In the genomic region with DNA sequence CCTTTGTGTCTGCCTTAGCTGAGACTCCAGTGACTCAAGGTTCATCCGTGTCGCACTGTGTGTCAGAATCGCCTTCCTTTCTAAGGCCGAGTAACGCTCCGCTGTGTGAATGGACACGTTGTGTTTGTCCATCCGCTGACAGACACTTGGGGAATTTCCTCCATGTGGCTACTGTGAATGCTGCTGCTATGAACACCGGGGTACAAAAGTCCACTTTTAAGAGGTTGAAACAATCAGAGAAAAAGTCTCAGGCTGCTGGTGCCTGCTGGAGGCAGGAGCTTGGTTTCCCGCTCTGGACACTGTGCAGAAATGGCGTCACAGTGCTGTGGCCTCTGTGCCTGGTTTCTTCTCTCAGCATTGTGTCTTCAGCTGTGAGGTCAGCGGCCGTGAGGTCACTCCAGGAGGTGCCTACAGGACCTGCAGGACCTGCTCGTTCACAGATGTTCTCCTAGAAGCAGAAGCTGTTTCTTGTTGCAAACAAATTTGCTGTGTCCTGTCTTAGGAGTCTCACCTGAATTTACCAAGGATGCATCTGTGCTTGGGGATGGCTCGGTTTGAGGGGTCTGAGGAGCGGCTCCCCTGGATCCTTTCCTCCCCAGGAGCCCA, we compare ENCODE assay signal across 32 cellular contexts. TPM values are rescaled to one million over a fixed set of nuclear protein-coding genes. Genes with fewer than 3 reads are reported as not detected.
A peak's percentile ranks its signal among the peaks of the same experiment; 100 is the strongest.
DNase-seq lines count a peak whose midpoint lies in the region; ATAC-seq, FAIRE-seq and TF ChIP-seq lines count a peak whose summit lies in the region.
"Had no signal": no experiment of that assay in that cellular context is flagged by ENCODE, and none has a peak within 500 bp of the region (broad histone marks: within the 10 kb centered on the region; RNA-seq: fewer than 3 reads in every experiment).

No MANE protein-coding gene starts in this region.

- H3K79me2 ChIP-seq in HepG2 (ENCODE audit: insufficient read depth, low read length) = peaks cover 25% of the 10 kb centered on the region

- H3K4me2 ChIP-seq in HepG2 (ENCODE audit: low read depth, low read length) = peak overlapping the region; percentile 98

- H3K9me3 ChIP-seq in HepG2 (ENCODE audit: low read length) (no peaks in the 10 kb centered on the region), aorta (ENCODE audit: control insufficient read depth, low read length) (no peaks in the 10 kb centered on the region)
- H3K9me3 ChIP-seq: esophagus squamous epithelium, left lung, stomach, thyroid gland had no signal

- peak overlapping the region; percentile 57 to 77 (median 67) for H3K4me3 ChIP-seq in HepG2 (replicated peaks in 1 of 3; ENCODE audit: insufficient read depth in 1 of 3, low read depth in 2 of 3, low read length in 3 of 3)
- H3K4me3 ChIP-seq in aorta (ENCODE audit: low read length in 2 of 2) = no peak overlapping the region
- H3K4me3 ChIP-seq: cardiac muscle cell, coronary artery, esophagus squamous epithelium, left lung, skin epidermis, stomach, thyroid gland had no signal

- no peak overlapping the region for H2AFZ ChIP-seq in HepG2 (ENCODE audit: low read length)

- POLR2A ChIA-PET in HepG2 (lab: Yijun Ruan, JAX) = interaction anchor here (0.6 to 3.0 kb wide), 19 partner anchors 9 to 422 kb away, joined by 3 to 49 read pairs (median 5); partner anchors contain the start of genes CFAP410, PFKL and UBE2G2

- TF ChIP-seq POLR2A in HepG2 (IDR thresholded peaks at IDR 0.05; ENCODE audit: insufficient read depth in 1 of 2, low read depth in 2 of 2, low read length in 2 of 2) = peak in 1 of 2 experiments; percentile 83; a peak in 2 of 4 replicates
- TF ChIP-seq POLR2A in GM12891 (IDR thresholded peaks at IDR 0.05; ENCODE audit: low read depth, low read length) = no peak

- peak; percentile 78 for ATAC-seq in HepG2
- ATAC-seq in aorta (ENCODE audit: low FRiP score) = no peak
- ATAC-seq: left lung, T-cell had no signal

- H3K4me1 ChIP-seq in HepG2 (ENCODE audit: insufficient read depth, low read length) (peaks cover 49% of the 10 kb centered on the region), aorta (ENCODE audit: control insufficient read depth in 1 of 2, insufficient read depth in 2 of 2, low read length in 2 of 2) (no peaks in the 10 kb centered on the region)

- H3K9ac ChIP-seq in HepG2 (ENCODE audit: insufficient read depth, low read depth, low read length) = peak overlapping the region; percentile 83

- TF ChIP-seq EP300 in HepG2 (IDR thresholded peaks at IDR 0.05; ENCODE audit: low read depth in 2 of 2, low read length in 2 of 2) = peak in 1 of 2 experiments; percentile 69; a peak in 3 of 4 replicates
- peak; percentile 28; the same call in 1 of the 2 replicates for TF ChIP-seq EP300 in HepG2 (CRISPR knock-in tag; IDR thresholded peaks at IDR 0.05; ENCODE audit: borderline replicate concordance)

- no peaks in the 10 kb centered on the region for H4K20me1 ChIP-seq in HepG2 (ENCODE audit: insufficient read depth, low read length)

- no peaks in the 10 kb centered on the region; a peak in 1 of 5 replicates for H3K27me3 ChIP-seq in HepG2 (ENCODE audit: control insufficient read depth in 1 of 2, insufficient read depth in 2 of 2, low read length in 2 of 2)
- no peaks in the 10 kb centered on the region for H3K27me3 ChIP-seq in aorta (ENCODE audit: control insufficient read depth in 1 of 2, insufficient read depth in 2 of 2, low read length in 1 of 2)
- H3K27me3 ChIP-seq: cardiac muscle cell, thyroid gland had no signal

- TSS peak; percentile 78 for BruUV-seq in HepG2 (replicated peaks; lab: Mats Ljungman, UMichigan)

- 0% methylated on average over 6 of the region's 16 CpGs for WGBS in HepG2 (ENCODE audit: low lambda C conversion rate)
- 79 to 83% methylated on average over 16 of the region's 16 CpGs for WGBS in aorta, 2 donors

- peak; percentile 17; the same call in 1 of the 2 replicates for TF ChIP-seq CTCF in HepG2 (CRISPR knock-in tag; IDR thresholded peaks at IDR 0.05)

- in situ Hi-C loops in HepG2 (cut with HindIII; ENCODE audit: extremely low pct_ligation_motif_present, low pct_unique_long_range_greater_than_20kb) = loop anchor here (5.0 kb wide), 1 partner anchor 232 kb away; no protein-coding TSS in a partner anchor

- intact Hi-C loops in HepG2 (cut with micrococcal nuclease; ENCODE audit: unreplicated experiment) = no loop called here
- intact Hi-C loops in aorta (cut with DNase I) = no loop called here

- H3K27ac ChIP-seq in HepG2 (ENCODE audit: extremely low read length, insufficient read depth, low read length) = peak overlapping the region; percentile 91
- no peak overlapping the region for H3K27ac ChIP-seq in aorta (ENCODE audit: low read depth in 1 of 2, low read length in 2 of 2)
- H3K27ac ChIP-seq: 22Rv1, cardiac muscle cell, coronary artery, esophagus squamous epithelium, HL-60, left lung, RWPE1, skin epidermis, stomach, thyroid gland had no signal

- TF ChIP-seq RAD21 in HepG2 (CRISPR knock-in tag; IDR thresholded peaks at IDR 0.05) = no peak

- DNase-seq in DMS53 (lab: John Stamatoyannopoulos, UW) (peak; percentile 68), DMS53 treated with DMSO at 0.1 percent for 48 hours (lab: John Stamatoyannopoulos, UW; ENCODE audit: unreplicated experiment) (no peak), HepG2 (ENCODE audit: low spot score) (peak; percentile 97), aorta (peak; percentile 19 to 39), hypothalamus (lab: John Stamatoyannopoulos, UW) (no peak), GM12891 (ENCODE audit: insufficient read length, low spot score) (no peak)
- DNase-seq: activated CD4-positive, alpha-beta memory T cell treated with anti-CD3 and anti-CD28 coated beads, Interleukin-2, amount 10 ng/mL, durations not matched to agents 7 days and 5 days; activated CD4-positive, CD25-positive, alpha-beta regulatory T cell treated with anti-CD3 and anti-CD28 coated beads, Interleukin-2, amount 50 U/mL, for 72 hours; activated CD8-positive, alpha-beta memory T cell treated with anti-CD3 and anti-CD28 coated beads, Interleukin-2, amount 50 U/mL, for 48 hours; activated naive CD4-positive, alpha-beta T cell treated with anti-CD3 and anti-CD28 coated beads, Interleukin-2, amount 50 U/mL, for 16 hours; CD4-positive, alpha-beta T cell; esophagus squamous epithelium; naive B cell; NCI-H146; NCI-H2107; NCI-H82; stimulated activated CD8-positive, alpha-beta memory T cell treated with anti-CD3 and anti-CD28 coated beads, Interleukin-4, amount 100 ng/mL, for 48 hours; stomach; T-cell; thyroid gland had no signal

- H3K36me3 ChIP-seq in HepG2 (replicated peaks in 1 of 2; ENCODE audit: control insufficient read depth in 1 of 2, insufficient read depth in 2 of 2, low read length in 2 of 2) = peaks cover 7 to 12% of the 10 kb centered on the region in 2 experiments; a peak in 4 of 5 replicates
- H3K36me3 ChIP-seq in aorta (ENCODE audit: control insufficient read depth in 1 of 2, insufficient read depth in 2 of 2, low read length in 1 of 2) = no peaks in the 10 kb centered on the region
- H3K36me3 ChIP-seq: cardiac muscle cell, esophagus squamous epithelium, left lung, stomach, thyroid gland had no signal

- CTCF ChIA-PET in HepG2 (lab: Yijun Ruan, JAX; ENCODE audit: low intra/inter-chr PET ratio, low total read pairs) = no interaction called here

- FAIRE-seq in HepG2 (lab: Jason Lieb, UNC) (peak; percentile 99), GM12891 (lab: Jason Lieb, UNC) (no peak)
- FAIRE-seq: frontal cortex, H1 had no signal

RNA-seq across cellular contexts. Expression of gene KRTAP10-1, which starts 34.2 kb away (rescaled TPM):
- total RNA-seq in HepG2 (2016; rRNA removed; fragmentation: Illumina TruSeq; extraction: Trizol) = not detected in 2 replicates
- total RNA-seq in HepG2 (2016; cell fraction: cytosol; rRNA removed; fragmentation: Illumina TruSeq; extraction: Trizol; ENCODE audit: low read depth) = not detected in 2 replicates
- not detected in 2 replicates for total RNA-seq in HepG2 (2016; cell fraction: insoluble cytoplasmic fraction; rRNA removed; fragmentation: Illumina TruSeq; extraction: Trizol)
- not detected in 2 replicates for total RNA-seq in HepG2 (2016; cell fraction: membrane; rRNA removed; fragmentation: Illumina TruSeq; extraction: Trizol)
- not detected in 2 replicates for total RNA-seq in HepG2 (2016; cell fraction: nucleus; rRNA removed; fragmentation: Illumina TruSeq; extraction: Trizol)
- polyA plus RNA-seq in HepG2 (2011; rRNA removed) = not detected in 2 replicates
- not detected in 2 replicates for polyA plus RNA-seq in HepG2 (2011; cell fraction: cytosol; rRNA removed)
- polyA plus RNA-seq in HepG2 (2011; cell fraction: nucleus; rRNA removed) = not detected in 2 replicates
- not detected in 2 replicates for polyA plus RNA-seq in HepG2 (2012)
- not detected in 2 replicates for polyA plus RNA-seq in HepG2 (2016; cell fraction: cytosol; fragmentation: Illumina TruSeq; extraction: Trizol; ENCODE audit: low read depth)
- polyA plus RNA-seq in HepG2 (2016; cell fraction: insoluble cytoplasmic fraction; fragmentation: Illumina TruSeq; extraction: Trizol; ENCODE audit: low read depth) = not detected in 2 replicates
- not detected in 2 replicates for polyA plus RNA-seq in HepG2 (2016; cell fraction: membrane; fragmentation: Illumina TruSeq; extraction: Trizol; ENCODE audit: low read depth)
- not detected in 2 replicates for polyA plus RNA-seq in HepG2 (2016; cell fraction: nucleus; fragmentation: Illumina TruSeq; extraction: Trizol; ENCODE audit: insufficient read depth, low read depth)
- 0.16 TPM in 1 of 2 replicates, not detected in the other for polyA minus RNA-seq in HepG2 (2011; rRNA and poly(A)+ RNA removed; ENCODE audit: low replicate concordance)
- not detected in 2 replicates for polyA minus RNA-seq in HepG2 (2011; cell fraction: cytosol; rRNA and poly(A)+ RNA removed)
- polyA minus RNA-seq in HepG2 (2011; cell fraction: nucleus; rRNA and poly(A)+ RNA removed) = not detected in 2 replicates
- not detected for total RNA-seq in aorta
- polyA plus RNA-seq in aorta = not detected
- not detected for polyA plus RNA-seq in GM12891 (2012; ENCODE audit: low read depth, missing spikeins)
- total RNA-seq: activated CD4-positive, alpha-beta memory T cell treated with anti-CD3 and anti-CD28 coated beads, Interleukin-2, amount 10 ng/mL, durations not matched to agents 7 days and 5 days; cardiac muscle cell; CD4-positive, alpha-beta T cell; esophagus squamous epithelium; frontal cortex; H1; left lung; LHCN-M2; omental fat pad; SK-MEL-5; stomach; T-cell; thyroid gland had no signal
- polyA plus RNA-seq: cardiac muscle cell, stomach had no signal

RNA-seq across cellular contexts. Expression of gene KRTAP10-2, which starts 45.5 kb away (rescaled TPM):
- total RNA-seq in HepG2 (2016; rRNA removed; fragmentation: Illumina TruSeq; extraction: Trizol) = not detected in 2 replicates
- total RNA-seq in HepG2 (2016; cell fraction: cytosol; rRNA removed; fragmentation: Illumina TruSeq; extraction: Trizol; ENCODE audit: low read depth) = not detected in 2 replicates
- not detected in 2 replicates for total RNA-seq in HepG2 (2016; cell fraction: insoluble cytoplasmic fraction; rRNA removed; fragmentation: Illumina TruSeq; extraction: Trizol)
- total RNA-seq in HepG2 (2016; cell fraction: membrane; rRNA removed; fragmentation: Illumina TruSeq; extraction: Trizol) = not detected in 2 replicates
- not detected in 2 replicates for total RNA-seq in HepG2 (2016; cell fraction: nucleus; rRNA removed; fragmentation: Illumina TruSeq; extraction: Trizol)
- polyA plus RNA-seq in HepG2 (2011; rRNA removed) = not detected in 2 replicates
- polyA plus RNA-seq in HepG2 (2011; cell fraction: cytosol; rRNA removed) = not detected in 2 replicates
- polyA plus RNA-seq in HepG2 (2011; cell fraction: nucleus; rRNA removed) = 0.14 TPM in 1 of 2 replicates, not detected in the other
- polyA plus RNA-seq in HepG2 (2012) = not detected in 2 replicates
- polyA plus RNA-seq in HepG2 (2016; cell fraction: cytosol; fragmentation: Illumina TruSeq; extraction: Trizol; ENCODE audit: low read depth) = not detected in 2 replicates
- polyA plus RNA-seq in HepG2 (2016; cell fraction: insoluble cytoplasmic fraction; fragmentation: Illumina TruSeq; extraction: Trizol; ENCODE audit: low read depth) = not detected in 2 replicates
- polyA plus RNA-seq in HepG2 (2016; cell fraction: membrane; fragmentation: Illumina TruSeq; extraction: Trizol; ENCODE audit: low read depth) = not detected in 2 replicates
- not detected in 2 replicates for polyA plus RNA-seq in HepG2 (2016; cell fraction: nucleus; fragmentation: Illumina TruSeq; extraction: Trizol; ENCODE audit: insufficient read depth, low read depth)
- polyA minus RNA-seq in HepG2 (2011; rRNA and poly(A)+ RNA removed; ENCODE audit: low replicate concordance) = not detected in 2 replicates
- not detected in 2 replicates for polyA minus RNA-seq in HepG2 (2011; cell fraction: cytosol; rRNA and poly(A)+ RNA removed)
- polyA minus RNA-seq in HepG2 (2011; cell fraction: nucleus; rRNA and poly(A)+ RNA removed) = not detected in 2 replicates
- not detected for total RNA-seq in aorta
- not detected for polyA plus RNA-seq in aorta
- polyA plus RNA-seq in GM12891 (2012; ENCODE audit: low read depth, missing spikeins) = not detected
- total RNA-seq: activated CD4-positive, alpha-beta memory T cell treated with anti-CD3 and anti-CD28 coated beads, Interleukin-2, amount 10 ng/mL, durations not matched to agents 7 days and 5 days; cardiac muscle cell; CD4-positive, alpha-beta T cell; esophagus squamous epithelium; frontal cortex; H1; LHCN-M2; omental fat pad; SK-MEL-5; stomach; T-cell; thyroid gland had no signal
- polyA plus RNA-seq: stomach had no signal

RNA-seq across cellular contexts. Expression of gene LRRC3, which starts 50.5 kb away (rescaled TPM):
- total RNA-seq in HepG2 (2016; rRNA removed; fragmentation: Illumina TruSeq; extraction: Trizol) (3.9 and 4.8 TPM in 2 replicates), aorta (1 to 10 TPM; 1.6 to 5.3 TPM)
- 0.97 and 1.1 TPM in 2 replicates for total RNA-seq in HepG2 (2016; cell fraction: cytosol; rRNA removed; fragmentation: Illumina TruSeq; extraction: Trizol; ENCODE audit: low read depth)
- total RNA-seq in HepG2 (2016; cell fraction: insoluble cytoplasmic fraction; rRNA removed; fragmentation: Illumina TruSeq; extraction: Trizol) = 3.1 and 4.8 TPM in 2 replicates
- 3.5 and 4.4 TPM in 2 replicates for total RNA-seq in HepG2 (2016; cell fraction: membrane; rRNA removed; fragmentation: Illumina TruSeq; extraction: Trizol)
- 5.2 and 5.7 TPM in 2 replicates for total RNA-seq in HepG2 (2016; cell fraction: nucleus; rRNA removed; fragmentation: Illumina TruSeq; extraction: Trizol)
- polyA plus RNA-seq in HepG2 (2011; rRNA removed) (16.5 and 24.3 TPM in 2 replicates), aorta (1 to 10 TPM in 1 of 2 donors, under 1 TPM in 1; 0.63 to 1.5 TPM)
- 17.5 and 19.8 TPM in 2 replicates for polyA plus RNA-seq in HepG2 (2011; cell fraction: cytosol; rRNA removed)
- 25.9 and 31.8 TPM in 2 replicates for polyA plus RNA-seq in HepG2 (2011; cell fraction: nucleus; rRNA removed)
- 24.1 and 27.1 TPM in 2 replicates for polyA plus RNA-seq in HepG2 (2012)
- 0.99 and 1.3 TPM in 2 replicates for polyA plus RNA-seq in HepG2 (2016; cell fraction: cytosol; fragmentation: Illumina TruSeq; extraction: Trizol; ENCODE audit: low read depth)
- polyA plus RNA-seq in HepG2 (2016; cell fraction: insoluble cytoplasmic fraction; fragmentation: Illumina TruSeq; extraction: Trizol; ENCODE audit: low read depth) = 4.4 and 5.5 TPM in 2 replicates
- 2.9 and 3.4 TPM in 2 replicates for polyA plus RNA-seq in HepG2 (2016; cell fraction: membrane; fragmentation: Illumina TruSeq; extraction: Trizol; ENCODE audit: low read depth)
- 10.0 TPM in 2 replicates for polyA plus RNA-seq in HepG2 (2016; cell fraction: nucleus; fragmentation: Illumina TruSeq; extraction: Trizol; ENCODE audit: insufficient read depth, low read depth)
- polyA minus RNA-seq in HepG2 (2011; rRNA and poly(A)+ RNA removed; ENCODE audit: low replicate concordance) = 3.8 and 34.5 TPM in 2 replicates
- 16.0 and 20.9 TPM in 2 replicates for polyA minus RNA-seq in HepG2 (2011; cell fraction: cytosol; rRNA and poly(A)+ RNA removed)
- polyA minus RNA-seq in HepG2 (2011; cell fraction: nucleus; rRNA and poly(A)+ RNA removed) = 10.4 and 13.4 TPM in 2 replicates
- 0.37 TPM for polyA plus RNA-seq in GM12891 (2012; ENCODE audit: low read depth, missing spikeins)
- total RNA-seq: LHCN-M2 had no signal

RNA-seq across cellular contexts. Expression of gene KRTAP10-3, which starts 52.8 kb away (rescaled TPM):
- total RNA-seq in HepG2 (2016; rRNA removed; fragmentation: Illumina TruSeq; extraction: Trizol) (not detected in 2 replicates), aorta (not detected)
- not detected in 2 replicates for total RNA-seq in HepG2 (2016; cell fraction: cytosol; rRNA removed; fragmentation: Illumina TruSeq; extraction: Trizol; ENCODE audit: low read depth)
- not detected in 2 replicates for total RNA-seq in HepG2 (2016; cell fraction: insoluble cytoplasmic fraction; rRNA removed; fragmentation: Illumina TruSeq; extraction: Trizol)
- not detected in 2 replicates for total RNA-seq in HepG2 (2016; cell fraction: membrane; rRNA removed; fragmentation: Illumina TruSeq; extraction: Trizol)
- not detected in 2 replicates for total RNA-seq in HepG2 (2016; cell fraction: nucleus; rRNA removed; fragmentation: Illumina TruSeq; extraction: Trizol)
- polyA plus RNA-seq in HepG2 (2011; rRNA removed) (not detected in 2 replicates), aorta (not detected)
- not detected in 2 replicates for polyA plus RNA-seq in HepG2 (2011; cell fraction: cytosol; rRNA removed)
- not detected in 2 replicates for polyA plus RNA-seq in HepG2 (2011; cell fraction: nucleus; rRNA removed)
- polyA plus RNA-seq in HepG2 (2012) = not detected in 2 replicates
- polyA plus RNA-seq in HepG2 (2016; cell fraction: cytosol; fragmentation: Illumina TruSeq; extraction: Trizol; ENCODE audit: low read depth) = not detected in 2 replicates
- polyA plus RNA-seq in HepG2 (2016; cell fraction: insoluble cytoplasmic fraction; fragmentation: Illumina TruSeq; extraction: Trizol; ENCODE audit: low read depth) = not detected in 2 replicates
- polyA plus RNA-seq in HepG2 (2016; cell fraction: membrane; fragmentation: Illumina TruSeq; extraction: Trizol; ENCODE audit: low read depth) = not detected in 2 replicates
- not detected in 2 replicates for polyA plus RNA-seq in HepG2 (2016; cell fraction: nucleus; fragmentation: Illumina TruSeq; extraction: Trizol; ENCODE audit: insufficient read depth, low read depth)
- polyA minus RNA-seq in HepG2 (2011; rRNA and poly(A)+ RNA removed; ENCODE audit: low replicate concordance) = not detected in 2 replicates
- not detected in 2 replicates for polyA minus RNA-seq in HepG2 (2011; cell fraction: cytosol; rRNA and poly(A)+ RNA removed)
- not detected in 2 replicates for polyA minus RNA-seq in HepG2 (2011; cell fraction: nucleus; rRNA and poly(A)+ RNA removed)
- polyA plus RNA-seq in GM12891 (2012; ENCODE audit: low read depth, missing spikeins) = not detected
- total RNA-seq: activated CD4-positive, alpha-beta memory T cell treated with anti-CD3 and anti-CD28 coated beads, Interleukin-2, amount 10 ng/mL, durations not matched to agents 7 days and 5 days; cardiac muscle cell; CD4-positive, alpha-beta T cell; esophagus squamous epithelium; frontal cortex; H1; left lung; LHCN-M2; omental fat pad; SK-MEL-5; stomach; T-cell; thyroid gland had no signal
- polyA plus RNA-seq: cardiac muscle cell, H1, stomach had no signal

Comparison
In these comparisons a context has a peak if more than half of its experiments do, and no peak if none do; other contexts are left out.
1. DNase-seq: peak in DMS53 (single experiment), HepG2 (single experiment) and aorta (2 of 2); none in DMS53 treated with DMSO at 0.1 percent for 48 hours (single experiment), hypothalamus (0 of 51) and GM12891 (single experiment).
2. H3K4me3 ChIP-seq: peak in HepG2 (3 of 3); none in aorta (0 of 2).